Comparison of ENCODE assay signal across 13 cellular contexts in the genomic region with DNA sequence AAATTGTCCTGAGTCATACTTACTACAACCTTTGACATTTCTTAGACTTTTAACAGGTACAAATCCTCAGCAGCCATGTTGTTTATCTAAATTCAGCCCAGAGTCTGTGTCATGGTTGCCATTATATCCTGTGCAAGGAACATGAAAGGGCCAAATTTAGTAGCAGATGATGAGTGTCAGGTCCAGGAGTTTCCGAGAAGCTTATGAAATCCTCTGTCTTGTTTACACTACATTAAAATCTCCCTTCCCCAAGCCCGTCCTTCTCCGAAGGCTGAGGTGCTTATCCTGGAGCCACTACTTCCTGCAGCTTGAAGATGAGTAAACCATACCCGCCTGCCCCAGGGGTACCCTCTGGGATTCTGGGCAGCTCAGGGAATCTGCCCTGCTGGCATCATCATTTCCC.
DNase-seq lines count a peak whose midpoint lies in the region; ATAC-seq and TF ChIP-seq lines count a peak whose summit lies in the region.
"Had no signal": no experiment of that assay in that cellular context is flagged by ENCODE, and none has a peak within 500 bp of the region (broad histone marks: within the 10 kb centered on the region; RNA-seq: fewer than 3 reads in every experiment).

No MANE protein-coding gene starts in this region.

- intact Hi-C loops in upper lobe of right lung (cut with DNase I) = no loop called here

- H2AK5ac ChIP-seq in mesendoderm (ENCODE audit: low read length) = no peak overlapping the region

- H3K4me3 Mint-ChIP-seq in activated naive CD8-positive, alpha-beta T cell = no peak overlapping the region
- H3K4me3 Mint-ChIP-seq in activated naive CD8-positive, alpha-beta T cell treated with anti-CD3 and anti-CD28 coated beads, Interleukin-2, amount 50 U/mL, for 24 hours = no peak overlapping the region
- H3K4me3 Mint-ChIP-seq: naive B cell had no signal

- H3K27ac Mint-ChIP-seq in activated naive CD8-positive, alpha-beta T cell = peak overlapping the region; percentile 65
- no peak overlapping the region for H3K27ac Mint-ChIP-seq in activated naive CD8-positive, alpha-beta T cell treated with anti-CD3 and anti-CD28 coated beads, Interleukin-2, amount 50 U/mL, for 24 hours

- H3K36me3 ChIP-seq in mesendoderm (ENCODE audit: control insufficient read depth, insufficient read depth, low read length) (no peaks in the 10 kb centered on the region), upper lobe of right lung (no peaks in the 10 kb centered on the region)

- H3K79me2 ChIP-seq in mesendoderm (ENCODE audit: control insufficient read depth, insufficient read depth, low read length) = no peaks in the 10 kb centered on the region

- H3K27me3 ChIP-seq in mesendoderm (ENCODE audit: insufficient read depth, low read length, poor library complexity) = no peaks in the 10 kb centered on the region
- no peaks in the 10 kb centered on the region for H3K27me3 ChIP-seq in upper lobe of right lung

- peaks cover 38% of the 10 kb centered on the region for H3K4me1 Mint-ChIP-seq in activated naive CD8-positive, alpha-beta T cell (ENCODE audit: low read depth)
- peaks cover 44% of the 10 kb centered on the region for H3K4me1 Mint-ChIP-seq in activated naive CD8-positive, alpha-beta T cell treated with anti-CD3 and anti-CD28 coated beads, Interleukin-2, amount 50 U/mL, for 24 hours

- no peak for ATAC-seq in activated naive CD8-positive, alpha-beta T cell treated with anti-CD3 and anti-CD28 coated beads, Interleukin-2, amount 50 U/mL, for 24 hours
- ATAC-seq in upper lobe of right lung = peak; percentile 51
- no peak for ATAC-seq in activated CD4-positive, CD25-positive, alpha-beta regulatory T cell treated with anti-CD3 and anti-CD28 coated beads, Interleukin-2, amount 50 U/mL, for 24 hours

- H3K18ac ChIP-seq in mesendoderm (ENCODE audit: low read length) = no peak overlapping the region

- no peaks in the 10 kb centered on the region for H3K9me3 ChIP-seq in upper lobe of right lung

- no peak overlapping the region for H3K56ac ChIP-seq in mesendoderm (ENCODE audit: low read length)

- no peak overlapping the region for H2BK120ac ChIP-seq in mesendoderm (ENCODE audit: low read depth, low read length)

- H3K23ac ChIP-seq in mesendoderm (ENCODE audit: low read length) = no peak overlapping the region

- no peaks in the 10 kb centered on the region for H3K36me3 Mint-ChIP-seq in activated naive CD8-positive, alpha-beta T cell
- H3K36me3 Mint-ChIP-seq in activated naive CD8-positive, alpha-beta T cell treated with anti-CD3 and anti-CD28 coated beads, Interleukin-2, amount 50 U/mL, for 24 hours (ENCODE audit: low read depth) = no peaks in the 10 kb centered on the region

- H3K4me1 ChIP-seq in mesendoderm (ENCODE audit: control insufficient read depth, low read depth, low read length) (no peaks in the 10 kb centered on the region), upper lobe of right lung (peaks cover 36% of the 10 kb centered on the region)

- no peaks in the 10 kb centered on the region for H3K9me3 Mint-ChIP-seq in activated naive CD8-positive, alpha-beta T cell (ENCODE audit: low read depth)
- no peaks in the 10 kb centered on the region for H3K9me3 Mint-ChIP-seq in activated naive CD8-positive, alpha-beta T cell treated with anti-CD3 and anti-CD28 coated beads, Interleukin-2, amount 50 U/mL, for 24 hours

- H3K4me2 ChIP-seq in mesendoderm (ENCODE audit: low read length) = no peak overlapping the region

- no peaks in the 10 kb centered on the region for H3K79me1 ChIP-seq in mesendoderm (ENCODE audit: low read length)

- H3K4me3 ChIP-seq in mesendoderm (ENCODE audit: low read length) (no peak overlapping the region), upper lobe of right lung (no peak overlapping the region)

- no peak overlapping the region for H4K5ac ChIP-seq in mesendoderm (ENCODE audit: low read length)

- no peak overlapping the region for H2BK5ac ChIP-seq in mesendoderm (ENCODE audit: low read length)

- H3K9ac ChIP-seq in mesendoderm (ENCODE audit: low read length) = no peak overlapping the region

- H3K27ac ChIP-seq in mesendoderm (ENCODE audit: low read depth, low read length) (no peak overlapping the region), upper lobe of right lung (peak overlapping the region; percentile 51)

- no peak for DNase-seq in activated naive CD8-positive, alpha-beta T cell treated with anti-CD3 and anti-CD28 coated beads, Interleukin-2, amount 50 U/mL, for 24 hours
- DNase-seq in dermis blood vessel endothelial cell = peak; percentile 35
- DNase-seq in mesendoderm = no peak
- no peak for DNase-seq in upper lobe of right lung
- no peak for DNase-seq in NCI-H2029 (lab: John Stamatoyannopoulos, UW)
- DNase-seq in 8988T = no peak
- DNase-seq: activated CD4-positive, alpha-beta T cell treated with anti-CD3 and anti-CD28 coated beads for 1 hour; naive B cell; NCI-H187 treated with DMSO at 0.1 percent for 48 hours; stimulated activated CD4-positive, alpha-beta T cell treated with anti-CD3 and anti-CD28 coated beads, Interleukin-4, amount 100 ng/mL, for 1 hour; trophoblast cell had no signal

- peak overlapping the region; percentile 20 for H3K4ac ChIP-seq in mesendoderm (ENCODE audit: low read depth, low read length)

- no peak overlapping the region for H4K8ac ChIP-seq in mesendoderm (ENCODE audit: low read depth, low read length)

- no peak for TF ChIP-seq CTCF in upper lobe of right lung (IDR thresholded peaks at IDR 0.05)

- no CpG with 5 or more reads among the region's 4 CpGs for WGBS in mesendoderm (ENCODE audit: extremely low coverage, insufficient coverage, low lambda C conversion rate)

- no peaks in the 10 kb centered on the region for H3K27me3 Mint-ChIP-seq in activated naive CD8-positive, alpha-beta T cell
- peaks cover 7% of the 10 kb centered on the region for H3K27me3 Mint-ChIP-seq in activated naive CD8-positive, alpha-beta T cell treated with anti-CD3 and anti-CD28 coated beads, Interleukin-2, amount 50 U/mL, for 24 hours

- H2BK15ac ChIP-seq in mesendoderm (replicated peaks; ENCODE audit: low read depth) = no peak overlapping the region
